In the genomic region with DNA sequence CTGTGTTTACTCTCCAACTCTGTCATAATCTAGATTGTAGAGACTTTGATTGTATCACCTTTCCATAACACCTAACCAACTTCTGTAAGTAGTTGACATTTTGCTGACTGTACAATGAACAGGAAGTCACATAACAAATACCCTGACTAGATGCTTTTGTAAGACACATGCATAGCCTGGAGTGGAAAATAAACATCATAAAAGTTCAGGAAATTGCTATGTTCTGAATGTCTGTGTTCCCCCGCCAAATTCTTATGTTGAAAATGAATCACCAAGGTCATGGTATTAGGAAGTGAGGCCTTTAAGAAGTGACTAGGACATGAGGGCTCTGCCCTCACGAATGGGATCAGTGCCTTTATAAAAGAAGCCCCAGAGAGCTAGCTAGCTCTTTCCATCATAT, we compare ENCODE assay signal across 10 cellular contexts. TPM values are rescaled to one million over a fixed set of nuclear protein-coding genes. Genes with fewer than 3 reads are reported as not detected.
A peak's percentile ranks its signal among the peaks of the same experiment; 100 is the strongest.
DNase-seq lines count a peak whose midpoint lies in the region; ATAC-seq and TF ChIP-seq lines count a peak whose summit lies in the region.
"Had no signal": no experiment of that assay in that cellular context is flagged by ENCODE, and none has a peak within 500 bp of the region (broad histone marks: within the 10 kb centered on the region; RNA-seq: fewer than 3 reads in every experiment).

No MANE protein-coding gene starts in this region.

- H2AK9ac ChIP-seq in IMR-90 (replicated peaks; ENCODE audit: low read depth, low read length, poor library complexity), result no peak overlapping the region

- in situ Hi-C loops in IMR-90 (cut with MboI; ENCODE audit: low sequenced_read_pairs) (no loop called here), astrocyte of the spinal cord (cut with HindIII; ENCODE audit: low sequenced_read_pairs) (no loop called here)

- peak in 1 of 2 donors; percentile 26 for TF ChIP-seq EP300 in tibial nerve (IDR thresholded peaks at IDR 0.05)

- CTCF ChIA-PET in IMR-90 (lab: Yijun Ruan, JAX), result no interaction called here

- no peaks in the 10 kb centered on the region; the same call in 1 of the 2 replicates for H3K27me3 ChIP-seq in IMR-90 (ENCODE audit: control insufficient read depth, insufficient read depth, low read length)
- no peaks in the 10 kb centered on the region for H3K27me3 ChIP-seq in lung (ENCODE audit: control insufficient read depth, insufficient read depth)
- no peaks in the 10 kb centered on the region for H3K27me3 ChIP-seq in tibial nerve
- H3K27me3 ChIP-seq: ovary had no signal

- no peak overlapping the region; the same call in 1 of the 2 replicates for H3K14ac ChIP-seq in IMR-90 (replicated peaks; ENCODE audit: low read depth, low read length)

- H2BK15ac ChIP-seq in IMR-90 (ENCODE audit: low read depth, low read length), result peak overlapping the region; percentile 35; the same call in 1 of the 3 replicates

- H3K4me2 ChIP-seq in IMR-90 (ENCODE audit: low read depth, low read length), result no peak overlapping the region

- dilution Hi-C loops in IMR-90 (cut with HindIII; ENCODE audit: low sequenced_read_pairs, unreplicated experiment), result no loop called here

- POLR2A ChIA-PET in IMR-90 (lab: Charles Lee; ENCODE audit: unreplicated experiment), result no interaction called here

- H2BK5ac ChIP-seq in IMR-90 (ENCODE audit: low read depth, low read length, poor library complexity, severe bottlenecking), result peak overlapping the region; percentile 67

- H3K9me3 ChIP-seq in IMR-90 (ENCODE audit: control insufficient read depth, insufficient read depth, low read length) (peaks cover 2% of the 10 kb centered on the region; the same call in 1 of the 2 replicates), lung (ENCODE audit: control insufficient read depth in 2 of 2, insufficient read depth in 1 of 2, low read length in 1 of 2) (peaks cover 0 to 3% of the 10 kb centered on the region in 2 donors), tibial nerve (peaks cover 0 to 9% (median 0%) of the 10 kb centered on the region in 4 donors)
- H3K9me3 ChIP-seq: ovary had no signal

- no peak for TF ChIP-seq CTCF in IMR-90 (conservative IDR thresholded peaks at IDR 0.05; ENCODE audit: low read depth, low read length)
- no peak for TF ChIP-seq CTCF in astrocyte of the spinal cord (IDR thresholded peaks at IDR 0.05; ENCODE audit: low read depth, low read length)
- no peak for TF ChIP-seq CTCF in lung (IDR thresholded peaks at IDR 0.05; ENCODE audit: control extremely low read depth, extremely low read depth)
- TF ChIP-seq CTCF in GM10266 (IDR thresholded peaks at IDR 0.05; ENCODE audit: control insufficient read depth, insufficient read depth, low read depth, missing control alignments), result no peak
- no peak for TF ChIP-seq CTCF in tibial nerve (IDR thresholded peaks at IDR 0.05)

- H3K36me3 ChIP-seq in IMR-90 (ENCODE audit: control insufficient read depth, insufficient read depth, low read length), result no peaks in the 10 kb centered on the region
- no peaks in the 10 kb centered on the region for H3K36me3 ChIP-seq in lung (ENCODE audit: control insufficient read depth in 2 of 2, insufficient read depth in 2 of 2, low read length in 2 of 2)
- no peaks in the 10 kb centered on the region for H3K36me3 ChIP-seq in tibial nerve
- H3K36me3 ChIP-seq: ovary had no signal

- no peak overlapping the region for H2AFZ ChIP-seq in IMR-90 (replicated peaks; ENCODE audit: low read length, poor library complexity)

- H4K20me1 ChIP-seq in IMR-90 (ENCODE audit: insufficient read depth, low read length), result no peaks in the 10 kb centered on the region

- no peak overlapping the region for H3K9ac ChIP-seq in IMR-90 (ENCODE audit: low read depth, low read length)

- no peaks in the 10 kb centered on the region; the same call in 1 of the 2 replicates for H3K4me1 ChIP-seq in IMR-90 (ENCODE audit: control insufficient read depth, insufficient read depth, low read length)
- H3K4me1 ChIP-seq in lung (ENCODE audit: control insufficient read depth in 2 of 2, insufficient read depth in 2 of 2, low read length in 2 of 2), result peaks cover 0 to 2% of the 10 kb centered on the region in 2 donors
- H3K4me1 ChIP-seq in tibial nerve, result no peaks in the 10 kb centered on the region

- H3K27ac ChIP-seq in IMR-90 (ENCODE audit: insufficient read depth, low read length), result no peak overlapping the region; the same call in 1 of the 2 replicates
- H3K27ac ChIP-seq in lung (ENCODE audit: low read depth in 1 of 2, low read length in 1 of 2), result no peak overlapping the region
- H3K27ac ChIP-seq in tibial nerve, result no peak overlapping the region
- H3K27ac ChIP-seq: ovary had no signal

- H3K4ac ChIP-seq in IMR-90 (ENCODE audit: low read depth, low read length), result peak overlapping the region; percentile 54; the same call in 1 of the 2 replicates

- peak overlapping the region; percentile 88; the same call in 1 of the 2 replicates for H2BK120ac ChIP-seq in IMR-90 (ENCODE audit: low read depth, low read length)

- WGBS in IMR-90 (ENCODE audit: extremely low coverage in 2 of 2, insufficient read length in 1 of 2), 2 experiments, result no CpG with 5 or more reads among the region's 2 CpGs
- 39 to 56% methylated on average over 2 of the region's 2 CpGs for WGBS in lung, 2 donors
- WGBS in tibial nerve, 2 donors, result 52 to 59% methylated on average over 2 of the region's 2 CpGs

- no peak overlapping the region for H3K4me3 ChIP-seq in IMR-90 (ENCODE audit: insufficient read depth, low read depth, low read length)
- no peak overlapping the region for H3K4me3 ChIP-seq in astrocyte of the spinal cord (ENCODE audit: low read depth, low read length)
- no peak overlapping the region for H3K4me3 ChIP-seq in lung
- no peak overlapping the region for H3K4me3 ChIP-seq in tibial nerve
- H3K4me3 ChIP-seq: ovary had no signal

- H4K91ac ChIP-seq in IMR-90 (ENCODE audit: insufficient read depth, low read depth, low read length), result peak overlapping the region; percentile 38

- H4K8ac ChIP-seq in IMR-90 (ENCODE audit: low read depth in 2 of 2, low read length in 2 of 2), result peak overlapping the region; percentile 13 to 29; a peak in 2 of 4 replicates

- DNase-seq in COLO829 (ENCODE audit: low spot score), result peak; percentile 25
- DNase-seq in IMR-90, result peak; percentile 91
- DNase-seq in astrocyte of the spinal cord (ENCODE audit: low read depth, low spot score), result peak; percentile 83
- no peak for DNase-seq in lung (ENCODE audit: low spot score)
- DNase-seq in retina, result no peak
- DNase-seq in NCI-H1436 (lab: John Stamatoyannopoulos, UW), result no peak
- no peak for DNase-seq in GM10266 (ENCODE audit: extremely low spot score)
- DNase-seq in tibial nerve (ENCODE audit: low spot score in 2 of 2), result no peak
- DNase-seq: hypothalamus, ovary had no signal

- no peak overlapping the region for H4K5ac ChIP-seq in IMR-90 (ENCODE audit: low read depth, low read length)

- peak overlapping the region; percentile 96 for H2BK20ac ChIP-seq in IMR-90 (ENCODE audit: low read depth, low read length)

- no peaks in the 10 kb centered on the region for H3K79me1 ChIP-seq in IMR-90 (ENCODE audit: low read depth in 1 of 2, low read length in 2 of 2)

- H3K56ac ChIP-seq in IMR-90 (ENCODE audit: extremely low read depth, insufficient read depth, low read length), result no peak overlapping the region

- peak overlapping the region; percentile 50; the same call in 1 of the 2 replicates for H3K18ac ChIP-seq in IMR-90 (ENCODE audit: low read depth, low read length)

- no TSS peak for BruUV-seq in IMR-90 (replicated peaks; lab: Mats Ljungman, UMichigan)

- no peak overlapping the region for H2AK5ac ChIP-seq in IMR-90 (ENCODE audit: low read depth, low read length)

- intact Hi-C loops in IMR-90 (cut with micrococcal nuclease), result loop anchor here (1.0 kb wide), 1 partner anchor 20 kb away; no protein-coding TSS in a partner anchor

- no peaks in the 10 kb centered on the region for H3K9me1 ChIP-seq in IMR-90 (ENCODE audit: insufficient read depth, low read length)

- peak; percentile 86 for ATAC-seq in IMR-90 (ENCODE audit: low read depth)
- ATAC-seq in lung (ENCODE audit: insufficient read depth, low FRiP score), result peak; percentile 58

- TF ChIP-seq POLR2A in IMR-90 (IDR thresholded peaks at IDR 0.05; ENCODE audit: low read depth, low read length) (no peak), tibial nerve (IDR thresholded peaks at IDR 0.05) (no peak)

- no peak overlapping the region for H3K23ac ChIP-seq in IMR-90 (ENCODE audit: low read depth, low read length)

- no peak for TF ChIP-seq RAD21 in IMR-90 (IDR thresholded peaks at IDR 0.05; ENCODE audit: low read length)

TF ChIP-seq in IMR-90, 13 proteins besides CTCF, POLR2A, EP300 and RAD21 (continues in another document):
- TF ChIP-seq FOS (IDR thresholded peaks at IDR 0.05; ENCODE audit: low read depth, low read length), result peak; percentile 63; the same call in 1 of the 2 replicates
- no peak for TF ChIP-seq RFX5 (IDR thresholded peaks at IDR 0.05; ENCODE audit: low read depth, low read length)
- TF ChIP-seq ELK1 (IDR thresholded peaks at IDR 0.05; ENCODE audit: borderline replicate concordance, low read depth, low read length), result no peak
- TF ChIP-seq CEBPB (IDR thresholded peaks at IDR 0.05; ENCODE audit: low read depth, low read length), result no peak
- no peak for TF ChIP-seq SMC3 (IDR thresholded peaks at IDR 0.05; ENCODE audit: low read depth, low read length)
- peak; percentile 53; the same call in 1 of the 2 replicates for TF ChIP-seq BHLHE40 (IDR thresholded peaks at IDR 0.05; ENCODE audit: low read depth, low read length)
- TF ChIP-seq, protein P1, sequence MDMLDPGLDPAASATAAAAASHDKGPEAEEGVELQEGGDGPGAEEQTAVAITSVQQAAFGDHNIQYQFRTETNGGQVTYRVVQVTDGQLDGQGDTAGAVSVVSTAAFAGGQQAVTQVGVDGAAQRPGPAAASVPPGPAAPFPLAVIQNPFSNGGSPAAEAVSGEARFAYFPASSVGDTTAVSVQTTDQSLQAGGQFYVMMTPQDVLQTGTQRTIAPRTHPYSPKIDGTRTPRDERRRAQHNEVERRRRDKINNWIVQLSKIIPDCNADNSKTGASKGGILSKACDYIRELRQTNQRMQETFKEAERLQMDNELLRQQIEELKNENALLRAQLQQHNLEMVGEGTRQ (IDR thresholded peaks at IDR 0.05; ENCODE audit: low read depth, low read length), result no peak

RNA-seq across cellular contexts. Expression of gene ZSWIM5, which starts 40.4 kb away (rescaled TPM):
- total RNA-seq in IMR-90 (2012; rRNA removed) (under 0.01 TPM in 2 replicates), lung (1 to 10 TPM; 3.1 to 3.8 TPM), tibial nerve (1 to 10 TPM; 2.1 to 3.7 (median 2.5) TPM)
- polyA plus RNA-seq in IMR-90 (2012; rRNA removed) (0.03 TPM in 2 replicates), lung (1 to 10 TPM in 1 of 2 donors, under 1 TPM in 1; 0.96 to 1.1 TPM)
- 0.01 and 0.03 TPM in 2 replicates for polyA plus RNA-seq in IMR-90 (2012; cell fraction: cytosol; rRNA removed)
- polyA plus RNA-seq in IMR-90 (2012; cell fraction: nucleus; rRNA removed; ENCODE audit: low replicate concordance), result 0.07 and 0.18 TPM in 2 replicates

Comparison
In these comparisons a context has a peak if more than half of its experiments do, and no peak if none do; other contexts are left out.
1. DNase-seq: peak in COLO829 (single experiment), IMR-90 (single experiment) and astrocyte of the spinal cord (single experiment); none in lung (single experiment), retina (single experiment), NCI-H1436 (single experiment), GM10266 (single experiment) and tibial nerve (0 of 2).